Comparison of ENCODE assay signal across 1 cellular context in genomic region chr9:133532937-133533668, GRCh38.
A peak's percentile ranks its signal among the peaks of the same experiment; 100 is the strongest.
TF ChIP-seq lines count a peak whose summit lies in the region.

No MANE protein-coding gene starts in this region.

TF ChIP-seq in K562, 482 proteins besides CTCF, POLR2A, EP300 and RAD21 (continued from another document and continues in another):
- TF ChIP-seq HOMEZ (CRISPR knock-in tag; IDR thresholded peaks at IDR 0.05) (no peak), TOE1 (IDR thresholded peaks at IDR 0.05; ENCODE audit: borderline replicate concordance) (peak; percentile 73), TOE1 (CRISPR knock-in tag; IDR thresholded peaks at IDR 0.05; ENCODE audit: borderline replicate concordance, low read depth) (no peak), ZNF445 (CRISPR knock-in tag; IDR thresholded peaks at IDR 0.05; ENCODE audit: low read depth) (no peak), CC2D1A (IDR thresholded peaks at IDR 0.05) (0 out of 2 replicates have a peak, but pooled peaks have one; percentile 61), ERF (CRISPR knock-in tag; IDR thresholded peaks at IDR 0.05) (no peak), EHMT2 (IDR thresholded peaks at IDR 0.05) (peak; percentile 56), MEIS2 (IDR thresholded peaks at IDR 0.05; ENCODE audit: partially characterized antibody) (peak; percentile 68), JUN (IDR thresholded peaks at IDR 0.05; ENCODE audit: borderline replicate concordance, low read depth, low read length) (0 out of 2 replicates have a peak, but pooled peaks have one; percentile 25), JUN (CRISPR knock-in tag; IDR thresholded peaks at IDR 0.05; ENCODE audit: borderline replicate concordance) (no peak), SREBF1 (IDR thresholded peaks at IDR 0.05; ENCODE audit: borderline replicate concordance, low read depth, low read length) (no peak), CEBPZ (IDR thresholded peaks at IDR 0.05; ENCODE audit: borderline replicate concordance, low read depth, low read length) (no peak), JUND (IDR thresholded peaks at IDR 0.05; ENCODE audit: borderline replicate concordance, low read depth, low read length) (peak; percentile 41; the same call in 1 of the 2 replicates), JUND (tag; IDR thresholded peaks at IDR 0.05; ENCODE audit: borderline replicate concordance, low read depth, low read length) (no peak), NFIC (IDR thresholded peaks at IDR 0.05) (peak; percentile 15; the same call in 1 of the 2 replicates), NCOA6 (IDR thresholded peaks at IDR 0.05) (no peak), KDM1A (IDR thresholded peaks at IDR 0.05) (0 out of 4 replicates have a peak, but pooled peaks of 1 of the 2 experiments have one; percentile 23), CTCFL (IDR thresholded peaks at IDR 0.05; ENCODE audit: borderline replicate concordance, insufficient read depth, low read depth, low read length, poor library complexity, severe bottlenecking) (peak; percentile 21), TAF9B (IDR thresholded peaks at IDR 0.05; ENCODE audit: partially characterized antibody) (no peak), KLF13 (tag; IDR thresholded peaks at IDR 0.05; ENCODE audit: borderline replicate concordance, low read depth) (no peak), XRCC4 (IDR thresholded peaks at IDR 0.05; ENCODE audit: extremely low read depth, insufficient read depth, insufficient read length) (no peak), PBX2 (CRISPR knock-in tag; IDR thresholded peaks at IDR 0.05; ENCODE audit: low read depth) (no peak), PBX2 (tag; conservative IDR thresholded peaks at IDR 0.05; ENCODE audit: low read depth) (peak; percentile 49), NBN (IDR thresholded peaks at IDR 0.05; ENCODE audit: low read depth) (0 out of 2 replicates have a peak, but pooled peaks have one; percentile 49), PHF21A (IDR thresholded peaks at IDR 0.05; ENCODE audit: borderline replicate concordance, low read depth) (no peak), BCOR (IDR thresholded peaks at IDR 0.05) (peak; percentile 23; the same call in 1 of the 2 replicates), ATF7 (IDR thresholded peaks at IDR 0.05) (no peak), RB1 (IDR thresholded peaks at IDR 0.05; ENCODE audit: low read depth) (peak; percentile 19; the same call in 1 of the 2 replicates), ZNF316 (IDR thresholded peaks at IDR 0.05) (no peak), MAX (CRISPR knock-in tag; IDR thresholded peaks at IDR 0.05) (no peak), ZFP30 (CRISPR knock-in tag; IDR thresholded peaks at IDR 0.05; ENCODE audit: borderline replicate concordance) (no peak), ZBTB8A (IDR thresholded peaks at IDR 0.05; ENCODE audit: partially characterized antibody) (no peak), MEF2A (IDR thresholded peaks at IDR 0.05; ENCODE audit: control insufficient read depth, low read depth, low read length) (no peak), FOXK2 (conservative IDR thresholded peaks at IDR 0.05 in 1 of 2, IDR thresholded peaks at IDR 0.05 in 1 of 2; ENCODE audit: low read depth in 2 of 2) (no peak), RBM39 (optimal IDR thresholded peaks at IDR 0.05; ENCODE audit: low read depth, low read length) (no peak), HES1 (IDR thresholded peaks at IDR 0.05; ENCODE audit: low read depth) (no peak), ZNF511 (CRISPR knock-in tag; IDR thresholded peaks at IDR 0.05) (no peak), SRSF1 (IDR thresholded peaks at IDR 0.05; ENCODE audit: low read depth, low read length) (no peak), SMARCA4 (IDR thresholded peaks at IDR 0.05) (no peak), TAL1 (IDR thresholded peaks at IDR 0.05) (no peak), MBD2 (IDR thresholded peaks at IDR 0.05; ENCODE audit: borderline replicate concordance, low read depth) (no peak), ZNF197 (CRISPR knock-in tag; IDR thresholded peaks at IDR 0.05; ENCODE audit: low read depth) (no peak), AFF1 (IDR thresholded peaks at IDR 0.05; ENCODE audit: low read depth in 1 of 2, partially characterized antibody in 2 of 2) (no peak), RBM25 (IDR thresholded peaks at IDR 0.05; ENCODE audit: low read depth, low read length, severe bottlenecking) (no peak), SMAD1 (IDR thresholded peaks at IDR 0.05; ENCODE audit: low read depth, low read length, partially characterized antibody) (no peak)
- TF ChIP-seq, protein P1, sequence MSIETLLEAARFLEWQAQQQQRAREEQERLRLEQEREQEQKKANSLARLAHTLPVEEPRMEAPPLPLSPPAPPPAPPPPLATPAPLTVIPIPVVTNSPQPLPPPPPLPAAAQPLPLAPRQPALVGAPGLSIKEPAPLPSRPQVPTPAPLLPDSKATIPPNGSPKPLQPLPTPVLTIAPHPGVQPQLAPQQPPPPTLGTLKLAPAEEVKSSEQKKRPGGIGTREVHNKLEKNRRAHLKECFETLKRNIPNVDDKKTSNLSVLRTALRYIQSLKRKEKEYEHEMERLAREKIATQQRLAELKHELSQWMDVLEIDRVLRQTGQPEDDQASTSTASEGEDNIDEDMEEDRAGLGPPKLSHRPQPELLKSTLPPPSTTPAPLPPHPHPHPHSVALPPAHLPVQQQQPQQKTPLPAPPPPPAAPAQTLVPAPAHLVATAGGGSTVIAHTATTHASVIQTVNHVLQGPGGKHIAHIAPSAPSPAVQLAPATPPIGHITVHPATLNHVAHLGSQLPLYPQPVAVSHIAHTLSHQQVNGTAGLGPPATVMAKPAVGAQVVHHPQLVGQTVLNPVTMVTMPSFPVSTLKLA (conservative IDR thresholded peaks at IDR 0.05) = no peak
- TF ChIP-seq, protein P2, sequence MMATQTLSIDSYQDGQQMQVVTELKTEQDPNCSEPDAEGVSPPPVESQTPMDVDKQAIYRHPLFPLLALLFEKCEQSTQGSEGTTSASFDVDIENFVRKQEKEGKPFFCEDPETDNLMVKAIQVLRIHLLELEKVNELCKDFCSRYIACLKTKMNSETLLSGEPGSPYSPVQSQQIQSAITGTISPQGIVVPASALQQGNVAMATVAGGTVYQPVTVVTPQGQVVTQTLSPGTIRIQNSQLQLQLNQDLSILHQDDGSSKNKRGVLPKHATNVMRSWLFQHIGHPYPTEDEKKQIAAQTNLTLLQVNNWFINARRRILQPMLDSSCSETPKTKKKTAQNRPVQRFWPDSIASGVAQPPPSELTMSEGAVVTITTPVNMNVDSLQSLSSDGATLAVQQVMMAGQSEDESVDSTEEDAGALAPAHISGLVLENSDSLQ (IDR thresholded peaks at IDR 0.05) = peak; percentile 84
- TF ChIP-seq, protein P3, sequence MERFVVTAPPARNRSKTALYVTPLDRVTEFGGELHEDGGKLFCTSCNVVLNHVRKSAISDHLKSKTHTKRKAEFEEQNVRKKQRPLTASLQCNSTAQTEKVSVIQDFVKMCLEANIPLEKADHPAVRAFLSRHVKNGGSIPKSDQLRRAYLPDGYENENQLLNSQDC (CRISPR knock-in tag; IDR thresholded peaks at IDR 0.05) = no peak
